20 cellular contexts compared by ENCODE assay signal in genomic region chr18:43751835-43752234, GRCh38.
"Had no signal": no experiment of that assay in that cellular context is flagged by ENCODE, and none has a peak within 500 bp of the region (broad histone marks: within the 10 kb centered on the region; RNA-seq: fewer than 3 reads in every experiment).

No MANE protein-coding gene starts in this region.

- H3K4me1 ChIP-seq: gastroesophageal sphincter, left ventricle myocardium inferior, lower lobe of right lung, psoas muscle, right lobe of liver, testis, tibial nerve, upper lobe of right lung had no signal

- H3K27me3 ChIP-seq: gastroesophageal sphincter, right lobe of liver, testis, tibial nerve, upper lobe of right lung had no signal

- H3K27ac ChIP-seq: coronary artery, gastroesophageal sphincter, left ventricle myocardium inferior, lower lobe of right lung, psoas muscle, right lobe of liver, testis, tibial nerve, upper lobe of right lung had no signal

- H3K4me3 ChIP-seq: coronary artery, gastroesophageal sphincter, left ventricle myocardium inferior, lower lobe of right lung, psoas muscle, right lobe of liver, testis, tibial nerve, upper lobe of right lung had no signal

- ATAC-seq: gastroesophageal sphincter; lower lobe of right lung; psoas muscle; right lobe of liver; stimulated activated effector memory CD8-positive, alpha-beta T cell treated with anti-CD3 and anti-CD28 coated beads, Interleukin-12 subunit alpha, Interleukin-12 subunit beta, amount 100 ng/mL, for 72 hours; stimulated activated naive CD8-positive, alpha-beta T cell treated with anti-CD3 and anti-CD28 coated beads, Interleukin-15, Interleukin-2, amounts not matched to agents 100 U/mL and 50 U/mL, for 24 hours; upper lobe of right lung had no signal

- DNase-seq: effector CD4-positive, alpha-beta T cell; endodermal cell; erythroblast; glutamatergic neuron; immature natural killer cell; left ventricle myocardium inferior; lower lobe of right lung; midbrain; psoas muscle; retina; right lobe of liver; stimulated activated CD4-positive, alpha-beta T cell treated with anti-CD3 and anti-CD28 coated beads, Interleukin-4, amount 100 ng/mL, for 1 hour; stimulated activated CD8-positive, alpha-beta memory T cell treated with anti-CD3 and anti-CD28 coated beads, Interleukin-4, amount 100 ng/mL, for 48 hours; stimulated activated naive CD8-positive, alpha-beta T cell treated with anti-CD3 and anti-CD28 coated beads, Interleukin-15, Interleukin-2, amounts not matched to agents 100 U/mL and 50 U/mL, for 24 hours; testis; upper lobe of right lung had no signal

- H3K9me3 ChIP-seq: right lobe of liver, testis, upper lobe of right lung had no signal

- H3K36me3 ChIP-seq: gastroesophageal sphincter, left ventricle myocardium inferior, lower lobe of right lung, right lobe of liver, tibial nerve, upper lobe of right lung had no signal
